ENCODE assay signal across 1 cellular context in genomic region chr9:36872641-36873040, GRCh38.
TF ChIP-seq lines count a peak whose summit lies in the region.

No MANE protein-coding gene starts in this region.

TF ChIP-seq in SK-N-SH treated with all-trans-retinoic acid at 6 μM for 48 hours, 23 proteins besides CTCF, POLR2A, EP300 and RAD21:
- TF ChIP-seq TSHZ2 (CRISPR knock-in tag; IDR thresholded peaks at IDR 0.05) (no peak), CREB5 (CRISPR knock-in tag; IDR thresholded peaks at IDR 0.05; ENCODE audit: low read depth) (no peak), POU6F1 (CRISPR knock-in tag; IDR thresholded peaks at IDR 0.05; ENCODE audit: borderline replicate concordance, low read depth) (no peak)
